Comparison of ENCODE assay signal across 10 cellular contexts in the genomic region with DNA sequence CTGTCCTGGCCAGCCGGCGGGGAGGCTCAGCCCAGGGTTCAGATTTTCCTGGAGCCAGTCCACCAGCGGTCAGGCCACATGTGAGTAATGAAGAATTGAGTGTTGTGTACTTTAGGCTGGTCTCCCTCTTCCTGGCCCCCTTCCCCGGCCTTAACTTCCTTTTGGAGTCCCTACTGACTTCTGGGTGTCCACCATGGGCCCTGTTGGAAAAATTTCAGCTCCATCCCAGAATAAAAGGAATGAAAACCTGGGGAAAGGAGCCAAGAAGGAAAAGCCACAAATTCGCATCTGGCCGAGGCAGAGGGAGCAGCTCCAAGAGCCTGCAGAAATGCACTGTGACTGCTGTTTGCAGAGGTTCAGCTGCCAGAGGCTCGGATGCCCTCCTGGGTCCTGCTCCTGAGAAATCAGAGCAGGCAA. TPM values are rescaled to one million over a fixed set of nuclear protein-coding genes. Genes with fewer than 3 reads are reported as not detected.
A peak's percentile ranks its signal among the peaks of the same experiment; 100 is the strongest.
DNase-seq lines count a peak whose midpoint lies in the region; ATAC-seq, FAIRE-seq and TF ChIP-seq lines count a peak whose summit lies in the region.
"Had no signal": no experiment of that assay in that cellular context is flagged by ENCODE, and none has a peak within 500 bp of the region (broad histone marks: within the 10 kb centered on the region; RNA-seq: fewer than 3 reads in every experiment).

No MANE protein-coding gene starts in this region.

- H3K79me2 ChIP-seq in MM.1S (ENCODE audit: low read length) (no peaks in the 10 kb centered on the region), fibroblast of lung (ENCODE audit: control insufficient read depth, insufficient read depth, low read length) (no peaks in the 10 kb centered on the region)

- no peak for FAIRE-seq in A549 (lab: Jason Lieb, UNC)
- no peak for FAIRE-seq in RCC 7860 (lab: Jason Lieb, UNC)

- H4K20me1 ChIP-seq in MM.1S (ENCODE audit: insufficient read depth, low read length) (no peaks in the 10 kb centered on the region), fibroblast of lung (ENCODE audit: control insufficient read depth, extremely low read depth, insufficient read depth, low read length) (no peaks in the 10 kb centered on the region)

- POLR2A ChIA-PET in A549 (lab: Yijun Ruan, JAX): no interaction called here

- no peak for TF ChIP-seq EP300 in A549 (IDR thresholded peaks at IDR 0.05)

- H3K27ac Mint-ChIP-seq in nephron: peak overlapping the region; percentile 97 to 98 (median 98)
- H3K27ac Mint-ChIP-seq in activated naive CD4-positive, alpha-beta T cell treated with anti-CD3 and anti-CD28 coated beads, Interleukin-2, amount 10 ng/mL, durations not matched to agents 7 days and 5 days: no peak overlapping the region

- H3K9me3 ChIP-seq in A549 (no peaks in the 10 kb centered on the region), MM.1S (replicated peaks; ENCODE audit: insufficient read depth, low read length) (no peaks in the 10 kb centered on the region), fibroblast of lung (ENCODE audit: control insufficient read depth, insufficient read depth, low read depth, low read length) (no peaks in the 10 kb centered on the region)

- CTCF ChIA-PET in A549 (lab: Yijun Ruan, JAX): interaction anchor here (0.6 to 6.7 kb wide), 9 partner anchors 10 to 218 kb away, joined by 3 to 26 read pairs (median 9); no protein-coding TSS in a partner anchor
- CTCF ChIA-PET in activated naive CD4-positive, alpha-beta T cell treated with anti-CD3 and anti-CD28 coated beads, Interleukin-2, amount 10 ng/mL, durations not matched to agents 7 days and 5 days (lab: Charles Lee): interaction anchor here (1.4 kb wide), 1 partner anchor 110 kb away, joined by 3 read pairs; no protein-coding TSS in a partner anchor

- DNase-seq in A549 (ENCODE audit: low read depth in 1 of 2, low spot score in 1 of 2) (no peak), MM.1S (no peak), fibroblast of lung (ENCODE audit: low read depth in 2 of 2) (peak; percentile 91 to 96), SW480 (ENCODE audit: low spot score) (no peak), RCC 7860 (ENCODE audit: low spot score) (no peak)
- DNase-seq in activated naive CD4-positive, alpha-beta T cell treated with anti-CD3 and anti-CD28 coated beads, Interleukin-2, amount 10 ng/mL, durations not matched to agents 7 days and 5 days: no peak
- DNase-seq: SW 1271 had no signal

- H3K4me3 ChIP-seq in A549: no peak overlapping the region; the same call in 2 of the 3 replicates
- H3K4me3 ChIP-seq in MM.1S (ENCODE audit: low read length): peak overlapping the region; percentile 60; the same call in 1 of the 2 replicates
- H3K4me3 ChIP-seq in fibroblast of lung (replicated peaks in 1 of 4; ENCODE audit: control extremely low read depth in 1 of 4, insufficient read depth in 1 of 4, low read depth in 3 of 4, low read length in 4 of 4): peak overlapping the region in 2 of 4 experiments; percentile 46 to 48

- TF ChIP-seq RAD21 in A549 (conservative IDR thresholded peaks at IDR 0.05 in 1 of 2, IDR thresholded peaks at IDR 0.05 in 1 of 2): no peak

- H3K36me3 Mint-ChIP-seq in nephron (ENCODE audit: low read depth): no peaks in the 10 kb centered on the region
- no peaks in the 10 kb centered on the region for H3K36me3 Mint-ChIP-seq in activated naive CD4-positive, alpha-beta T cell treated with anti-CD3 and anti-CD28 coated beads, Interleukin-2, amount 10 ng/mL, durations not matched to agents 7 days and 5 days

- peaks cover 39% of the 10 kb centered on the region for H3K27me3 Mint-ChIP-seq in nephron (ENCODE audit: low read depth)
- H3K27me3 Mint-ChIP-seq in activated naive CD4-positive, alpha-beta T cell treated with anti-CD3 and anti-CD28 coated beads, Interleukin-2, amount 10 ng/mL, durations not matched to agents 7 days and 5 days: peaks cover 56% of the 10 kb centered on the region

- no peaks in the 10 kb centered on the region for H3F3A ChIP-seq in MM.1S (ENCODE audit: insufficient read depth, low read length)

- H3K9me3 Mint-ChIP-seq in nephron: no peaks in the 10 kb centered on the region
- H3K9me3 Mint-ChIP-seq in activated naive CD4-positive, alpha-beta T cell treated with anti-CD3 and anti-CD28 coated beads, Interleukin-2, amount 10 ng/mL, durations not matched to agents 7 days and 5 days: no peaks in the 10 kb centered on the region

- H3K9ac ChIP-seq in MM.1S (ENCODE audit: low read length) (no peak overlapping the region), fibroblast of lung (ENCODE audit: insufficient read depth, low read length) (no peak overlapping the region)

- WGBS in A549 (ENCODE audit: missing lambda C conversion rate): 91% methylated on average over 7 of the region's 7 CpGs

- ATAC-seq in A549: peak in 1 of 2 experiments; percentile 12; a peak in 3 of 6 replicates
- ATAC-seq in HG03039 (IDR thresholded peaks at IDR 0.05; ENCODE audit: unreplicated experiment): no peak

- H3K27me3 ChIP-seq in MM.1S (replicated peaks; ENCODE audit: insufficient read depth, low read length): no peaks in the 10 kb centered on the region
- no peaks in the 10 kb centered on the region for H3K27me3 ChIP-seq in fibroblast of lung (ENCODE audit: control insufficient read depth, insufficient read depth, low read length)
- H3K27me3 ChIP-seq: cardiac muscle cell had no signal

- H3K9me2 ChIP-seq in MM.1S (replicated peaks; ENCODE audit: insufficient read depth, low read length): no peaks in the 10 kb centered on the region

- H3K27ac ChIP-seq in A549 (no peak overlapping the region), MM.1S (ENCODE audit: low read length) (no peak overlapping the region), fibroblast of lung (ENCODE audit: insufficient read depth, low read length) (no peak overlapping the region)

- no peak overlapping the region for H2AFZ ChIP-seq in MM.1S (ENCODE audit: low read length)
- no peak overlapping the region for H2AFZ ChIP-seq in fibroblast of lung (ENCODE audit: low read length)

- TF ChIP-seq CTCF in A549 (IDR thresholded peaks at IDR 0.05) (no peak), MM.1S (IDR thresholded peaks at IDR 0.05; ENCODE audit: low read length) (no peak), fibroblast of lung (conservative IDR thresholded peaks at IDR 0.05 in 1 of 2, IDR thresholded peaks at IDR 0.05 in 1 of 2; ENCODE audit: low read depth in 1 of 2, low read length in 2 of 2) (no peak), nephron (IDR thresholded peaks at IDR 0.05; ENCODE audit: unreplicated experiment in 3 of 3) (no peak)

- no peaks in the 10 kb centered on the region for H3K36me3 ChIP-seq in MM.1S (replicated peaks; ENCODE audit: insufficient read depth, low read length)
- no peaks in the 10 kb centered on the region for H3K36me3 ChIP-seq in fibroblast of lung (ENCODE audit: control insufficient read depth, insufficient read depth, low read length)
- H3K36me3 ChIP-seq: cardiac muscle cell had no signal

- H3K4me1 Mint-ChIP-seq in nephron: peaks cover 67% of the 10 kb centered on the region
- H3K4me1 Mint-ChIP-seq in activated naive CD4-positive, alpha-beta T cell treated with anti-CD3 and anti-CD28 coated beads, Interleukin-2, amount 10 ng/mL, durations not matched to agents 7 days and 5 days: peaks cover 5% of the 10 kb centered on the region

- TF ChIP-seq POLR2A in A549 (IDR thresholded peaks at IDR 0.05; ENCODE audit: low read length): no peak

- H3K4me2 ChIP-seq in A549 (peak overlapping the region; percentile 85; the same call in 2 of the 3 replicates), MM.1S (ENCODE audit: low read depth, low read length) (peak overlapping the region; percentile 93; the same call in 1 of the 2 replicates), fibroblast of lung (ENCODE audit: extremely low read depth, insufficient read depth, low read length) (peak overlapping the region; percentile 83)

- peak overlapping the region; percentile 76 to 86 (median 79) for H3K4me3 Mint-ChIP-seq in nephron
- no peak overlapping the region for H3K4me3 Mint-ChIP-seq in activated naive CD4-positive, alpha-beta T cell treated with anti-CD3 and anti-CD28 coated beads, Interleukin-2, amount 10 ng/mL, durations not matched to agents 7 days and 5 days

- H3K4me1 ChIP-seq in A549: 0 out of 3 replicates have a peak, but pooled peaks cover 3% of the 10 kb centered on the region
- no peaks in the 10 kb centered on the region for H3K4me1 ChIP-seq in MM.1S (ENCODE audit: low read length)
- peaks cover 11% of the 10 kb centered on the region for H3K4me1 ChIP-seq in fibroblast of lung (ENCODE audit: control insufficient read depth, extremely low read depth, insufficient read depth, low read length)

TF ChIP-seq in A549, 52 proteins besides CTCF, POLR2A, EP300 and RAD21 (continues in another document):
- TF ChIP-seq NPAS2 (CRISPR knock-in tag; IDR thresholded peaks at IDR 0.05; ENCODE audit: borderline replicate concordance) (no peak), CHD2 (IDR thresholded peaks at IDR 0.05; ENCODE audit: low read length, partially characterized antibody) (no peak), POLR2AphosphoS2 (conservative IDR thresholded peaks at IDR 0.05; ENCODE audit: low read length) (no peak), MAFK (IDR thresholded peaks at IDR 0.05; ENCODE audit: partially characterized antibody) (no peak), SMC3 (IDR thresholded peaks at IDR 0.05) (no peak), NR3C1 (IDR thresholded peaks at IDR 0.05) (no peak), ZC3H11A (IDR thresholded peaks at IDR 0.05) (no peak), EHMT2 (IDR thresholded peaks at IDR 0.05; ENCODE audit: low read depth) (no peak), KDM1A (IDR thresholded peaks at IDR 0.05; ENCODE audit: low read depth) (no peak), KDM5A (IDR thresholded peaks at IDR 0.05) (no peak)
- TF ChIP-seq, protein P1, sequence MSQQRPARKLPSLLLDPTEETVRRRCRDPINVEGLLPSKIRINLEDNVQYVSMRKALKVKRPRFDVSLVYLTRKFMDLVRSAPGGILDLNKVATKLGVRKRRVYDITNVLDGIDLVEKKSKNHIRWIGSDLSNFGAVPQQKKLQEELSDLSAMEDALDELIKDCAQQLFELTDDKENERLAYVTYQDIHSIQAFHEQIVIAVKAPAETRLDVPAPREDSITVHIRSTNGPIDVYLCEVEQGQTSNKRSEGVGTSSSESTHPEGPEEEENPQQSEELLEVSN (IDR thresholded peaks at IDR 0.05; ENCODE audit: borderline replicate concordance, low read depth): no peak
- TF ChIP-seq, protein P2, sequence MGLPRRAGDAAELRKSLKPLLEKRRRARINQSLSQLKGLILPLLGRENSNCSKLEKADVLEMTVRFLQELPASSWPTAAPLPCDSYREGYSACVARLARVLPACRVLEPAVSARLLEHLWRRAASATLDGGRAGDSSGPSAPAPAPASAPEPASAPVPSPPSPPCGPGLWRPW (IDR thresholded peaks at IDR 0.05): no peak

RNA-seq across cellular contexts. Expression of a gene that starts 35.5 kb away (rescaled TPM):
- polyA plus RNA-seq in A549 (2011; rRNA removed) (4.5 and 5.0 TPM in 2 replicates), A549 (2017; fragmentation: RNase III; extraction: RNeasy Plus Mini Kit Qiagen cat#74134 plus additional on column Dnase treatment) (3.6 to 3.8 TPM (median 3.6 TPM) in 3 replicates), fibroblast of lung (1.3 and 3.6 TPM in 2 replicates)
- 2.1 and 2.5 TPM in 2 replicates for polyA plus RNA-seq in A549 (2012; cell fraction: cytosol; rRNA removed)
- polyA plus RNA-seq in A549 (2012; cell fraction: nucleus; rRNA removed): 3.6 and 4.4 TPM in 2 replicates
- polyA minus RNA-seq in A549 (2011; rRNA and poly(A)+ RNA removed): 15.8 and 16.8 TPM in 2 replicates
- total RNA-seq in fibroblast of lung: 2.3 and 4.8 TPM in 2 replicates
- 1.3 and 2.7 TPM in 2 replicates for polyA plus RNA-seq in fibroblast of lung (2012)
- polyA minus RNA-seq in fibroblast of lung (ENCODE audit: low replicate concordance): 2.0 and 3.0 TPM in 2 replicates

Comparison
In these comparisons a context has a peak if more than half of its experiments do, and no peak if none do; other contexts are left out.
1. DNase-seq: peak in fibroblast of lung (2 of 2); none in A549 (0 of 2), MM.1S (single experiment), SW480 (single experiment), RCC 7860 (single experiment) and activated naive CD4-positive, alpha-beta T cell treated with anti-CD3 and anti-CD28 coated beads, Interleukin-2, amount 10 ng/mL, durations not matched to agents 7 days and 5 days (single experiment).
2. Peak in every context shown above with its lines, with median percentiles within 50 percentile points of each other: H3K4me2 ChIP-seq.